In genomic region chr4:109648266-109648996, GRCh38 we compare ENCODE assay signal across 9 cellular contexts. TPM values are rescaled to one million over a fixed set of nuclear protein-coding genes. Genes with fewer than 3 reads are reported as not detected.
DNase-seq lines count a peak whose midpoint lies in the region; ATAC-seq and TF ChIP-seq lines count a peak whose summit lies in the region.
"Had no signal": no experiment of that assay in that cellular context is flagged by ENCODE, and none has a peak within 500 bp of the region (broad histone marks: within the 10 kb centered on the region; RNA-seq: fewer than 3 reads in every experiment).

No MANE protein-coding gene starts in this region.

- peak overlapping the region; percentile 85 for H3K4me3 Mint-ChIP-seq in CD4-positive, alpha-beta T cell
- H3K4me3 Mint-ChIP-seq in activated T-helper 17 cell treated with anti-CD3 and anti-CD28 coated beads, Interleukin-2, amount 50 U/mL, for 72 hours = no peak overlapping the region
- no peak overlapping the region for H3K4me3 Mint-ChIP-seq in CD14-positive monocyte

- no peaks in the 10 kb centered on the region for H3K27me3 ChIP-seq in CD4-positive, alpha-beta T cell (ENCODE audit: control insufficient read depth, insufficient read depth, low read length)

- H3K9me3 ChIP-seq in CD4-positive, alpha-beta T cell (ENCODE audit: control insufficient read depth, low read length) = peaks cover 14% of the 10 kb centered on the region

- peak in 1 of 10 experiments; percentile 33 for DNase-seq in CD4-positive, alpha-beta T cell
- DNase-seq in dedifferentiated amniotic fluid mesenchymal stem cell (ENCODE audit: extremely low spot score) = no peak
- no peak for DNase-seq in superior temporal gyrus (ENCODE audit: extremely low spot score)
- DNase-seq in CD14-positive monocyte (ENCODE audit: low spot score) = no peak
- DNase-seq in HuH-7 (ENCODE audit: low spot score) = no peak
- DNase-seq: stimulated activated CD4-positive, alpha-beta T cell treated with anti-CD3 and anti-CD28 coated beads, Interleukin-15, amount 100 ng/mL, for 24 hours had no signal

- H3K36me3 Mint-ChIP-seq in CD4-positive, alpha-beta T cell (ENCODE audit: low read depth) = peaks cover 32% of the 10 kb centered on the region
- peaks cover 6% of the 10 kb centered on the region for H3K36me3 Mint-ChIP-seq in activated T-helper 17 cell treated with anti-CD3 and anti-CD28 coated beads, Interleukin-2, amount 50 U/mL, for 72 hours (ENCODE audit: low read depth)
- peaks cover 18 to 22% of the 10 kb centered on the region in 2 donors for H3K36me3 Mint-ChIP-seq in CD14-positive monocyte

- TF ChIP-seq CTCF in CD4-positive, alpha-beta T cell (IDR thresholded peaks at IDR 0.05) = no peak
- TF ChIP-seq CTCF in CD14-positive monocyte (IDR thresholded peaks at IDR 0.05) = no peak

- peak overlapping the region; percentile 70 for H3K27ac ChIP-seq in CD4-positive, alpha-beta T cell (ENCODE audit: low read depth, low read length)

- CTCF ChIA-PET in CD4-positive, alpha-beta T cell (lab: Charles Lee) = interaction anchor here (0.7 to 2.3 kb wide), 4 partner anchors 10 to 215 kb away, joined by 3 to 7 read pairs (median 4); partner anchors contain the start of gene SEC24B

- peak; percentile 86 for ATAC-seq in CD4-positive, alpha-beta T cell (ENCODE audit: poor library complexity)
- ATAC-seq in GM19035 (IDR thresholded peaks at IDR 0.05; ENCODE audit: unreplicated experiment) (peak; percentile 53), HG03095 (IDR thresholded peaks at IDR 0.05; ENCODE audit: unreplicated experiment) (peak; percentile 64)
- ATAC-seq in activated T-helper 17 cell treated with anti-CD3 and anti-CD28 coated beads, Interleukin-2, amount 50 U/mL, for 72 hours (replicated peaks) = peak; percentile 74

- peaks cover 5% of the 10 kb centered on the region for H3K9me3 Mint-ChIP-seq in CD4-positive, alpha-beta T cell
- H3K9me3 Mint-ChIP-seq in activated T-helper 17 cell treated with anti-CD3 and anti-CD28 coated beads, Interleukin-2, amount 50 U/mL, for 72 hours = peaks cover 3% of the 10 kb centered on the region
- peaks cover 5 to 12% (median 10%) of the 10 kb centered on the region in 7 donors for H3K9me3 Mint-ChIP-seq in CD14-positive monocyte

- POLR2A ChIA-PET in CD4-positive, alpha-beta T cell (lab: Charles Lee) = interaction anchor here (0.6 to 5.1 kb wide), 34 partner anchors 8 to 290 kb away, joined by 3 to 108 read pairs (median 4); partner anchors contain the start of genes CASP6, MCUB, PLA2G12A and SEC24B

- intact Hi-C loops in CD4-positive, alpha-beta T cell (cut with DNase I, micrococcal nuclease) = loop anchor here in 1 of 2 experiments (1.0 to 5.0 kb wide), 3 partner anchors 36 to 87 kb away; no protein-coding TSS in a partner anchor
- intact Hi-C loops in CD14-positive monocyte (cut with micrococcal nuclease) = no loop called here

- no peak overlapping the region for H3K27ac Mint-ChIP-seq in CD4-positive, alpha-beta T cell
- H3K27ac Mint-ChIP-seq in activated T-helper 17 cell treated with anti-CD3 and anti-CD28 coated beads, Interleukin-2, amount 50 U/mL, for 72 hours = peak overlapping the region; percentile 73
- no peak overlapping the region for H3K27ac Mint-ChIP-seq in CD14-positive monocyte

- no peaks in the 10 kb centered on the region for H3K27me3 Mint-ChIP-seq in CD4-positive, alpha-beta T cell
- no peaks in the 10 kb centered on the region for H3K27me3 Mint-ChIP-seq in activated T-helper 17 cell treated with anti-CD3 and anti-CD28 coated beads, Interleukin-2, amount 50 U/mL, for 72 hours
- no peaks in the 10 kb centered on the region for H3K27me3 Mint-ChIP-seq in CD14-positive monocyte (ENCODE audit: low read depth in 3 of 3)

- H3K4me1 Mint-ChIP-seq in CD4-positive, alpha-beta T cell (ENCODE audit: low read depth) = no peaks in the 10 kb centered on the region
- peaks cover 21% of the 10 kb centered on the region for H3K4me1 Mint-ChIP-seq in activated T-helper 17 cell treated with anti-CD3 and anti-CD28 coated beads, Interleukin-2, amount 50 U/mL, for 72 hours
- peaks cover 7% of the 10 kb centered on the region for H3K4me1 Mint-ChIP-seq in CD14-positive monocyte

RNA-seq across cellular contexts. Expression of gene CASP6, which starts 54.8 kb away (rescaled TPM):
- total RNA-seq in CD4-positive, alpha-beta T cell = 1 to 10 TPM; 5.4 to 5.5 TPM
- 10 to 100 TPM; 21.6 to 30.0 TPM for total RNA-seq in activated T-helper 17 cell treated with anti-CD3 and anti-CD28 coated beads, Interleukin-2, amount 50 U/mL, for 72 hours
- 10 to 100 TPM; 23.3 to 24.4 TPM for polyA plus RNA-seq in CD14-positive monocyte
